ENCODE assay signal across 13 cellular contexts in the genomic region with DNA sequence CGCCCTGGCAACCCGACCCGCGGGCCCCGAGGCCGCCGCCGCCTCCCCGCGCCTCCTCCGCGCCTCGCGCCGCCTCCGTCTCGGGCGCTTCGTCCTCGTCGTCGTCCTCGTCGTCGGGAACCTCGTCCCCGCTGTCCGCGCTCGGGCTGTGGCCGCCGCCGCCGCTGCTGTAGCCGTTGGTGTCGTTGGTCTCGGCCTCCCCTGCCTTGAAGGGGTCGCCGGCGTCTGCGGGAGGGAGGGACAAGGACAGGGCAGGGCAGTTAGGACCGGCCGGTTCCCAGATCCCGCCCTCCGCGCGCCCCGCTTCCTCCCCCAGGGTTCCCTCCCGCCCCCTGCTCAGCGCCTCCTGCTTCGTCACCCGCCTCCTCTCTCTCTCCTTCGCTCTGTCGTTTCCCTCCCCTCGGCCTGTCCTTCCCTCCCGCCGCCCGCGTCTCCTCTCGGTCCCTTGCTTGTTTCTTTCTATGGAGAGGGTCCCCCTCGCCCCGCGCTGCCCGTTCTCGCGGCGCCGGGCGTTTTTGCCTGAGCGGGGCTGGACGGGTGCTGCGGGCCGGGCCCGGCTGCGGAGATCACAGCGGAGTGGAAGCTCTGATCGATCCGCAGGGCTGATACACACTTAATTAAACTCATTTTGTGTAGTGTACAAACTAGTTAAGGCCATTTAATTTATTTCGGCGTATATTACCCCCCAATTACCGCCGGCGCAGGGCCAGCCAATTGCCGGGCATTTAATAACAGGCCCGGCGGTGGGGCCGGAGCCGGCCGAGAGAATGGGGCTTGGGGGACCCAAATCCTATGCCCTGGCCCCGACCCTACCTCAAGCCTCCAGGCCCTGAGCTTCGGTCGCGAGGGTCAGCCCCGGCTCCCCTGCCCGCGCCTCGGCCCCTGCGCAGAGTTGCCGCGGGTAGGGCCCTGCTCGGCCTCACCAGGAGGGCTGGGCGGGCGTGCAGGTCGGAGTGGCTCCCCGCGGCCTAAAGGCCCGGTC. TPM values are rescaled to one million over a fixed set of nuclear protein-coding genes. Genes with fewer than 3 reads are reported as not detected.
A peak's percentile ranks its signal among the peaks of the same experiment; 100 is the strongest.
DNase-seq lines count a peak whose midpoint lies in the region; ATAC-seq, FAIRE-seq and TF ChIP-seq lines count a peak whose summit lies in the region.
"Had no signal": no experiment of that assay in that cellular context is flagged by ENCODE, and none has a peak within 500 bp of the region (broad histone marks: within the 10 kb centered on the region; RNA-seq: fewer than 3 reads in every experiment).

No MANE protein-coding gene starts in this region.

- H3K4me1 Mint-ChIP-seq in MCF 10A (ENCODE audit: insufficient read depth, unreplicated experiment): no peaks in the 10 kb centered on the region
- peaks cover 6% of the 10 kb centered on the region for H3K4me1 Mint-ChIP-seq in activated B cell treated with CpG ODN at 0.5 μM for 24 hours

- ATAC-seq in activated B cell treated with CpG ODN at 0.5 μM for 24 hours (ENCODE audit: low read depth): no peak

- H3K27me3 Mint-ChIP-seq in MCF 10A (ENCODE audit: insufficient read depth, unreplicated experiment) (peaks cover 9% of the 10 kb centered on the region), activated B cell treated with CpG ODN at 0.5 μM for 24 hours (peaks cover 35% of the 10 kb centered on the region)

- H3K4me3 ChIP-seq in breast epithelium: peak overlapping the region in 2 of 3 donors; percentile 17 to 52
- peak overlapping the region; percentile 22 for H3K4me3 ChIP-seq in suprapubic skin

- POLR2A ChIA-PET in MCF 10A (lab: Yijun Ruan, JAX) (no interaction called here), activated B cell treated with CpG ODN at 0.5 μM for 24 hours (lab: Charles Lee) (no interaction called here)

- TF ChIP-seq EP300 in suprapubic skin (IDR thresholded peaks at IDR 0.05): no peak

- H3K4me3 Mint-ChIP-seq in MCF 10A (ENCODE audit: unreplicated experiment): no peak overlapping the region
- H3K4me3 Mint-ChIP-seq in activated B cell treated with CpG ODN at 0.5 μM for 24 hours: peak overlapping the region; percentile 11

- peaks cover 0 to 2% of the 10 kb centered on the region in 2 donors for H3K9me3 ChIP-seq in breast epithelium
- no peaks in the 10 kb centered on the region for H3K9me3 ChIP-seq in suprapubic skin

- H3K4me1 ChIP-seq in breast epithelium (no peaks in the 10 kb centered on the region), suprapubic skin (peaks cover 50% of the 10 kb centered on the region)

- BruUV-seq in MCF 10A (replicated peaks; lab: Mats Ljungman, UMichigan): no TSS peak

- H3K27me3 ChIP-seq in breast epithelium: peaks cover 0 to 99% of the 10 kb centered on the region in 2 donors
- peaks cover 97% of the 10 kb centered on the region for H3K27me3 ChIP-seq in suprapubic skin

- H3K27ac Mint-ChIP-seq in MCF 10A (ENCODE audit: low read depth, unreplicated experiment) (no peak overlapping the region), activated B cell treated with CpG ODN at 0.5 μM for 24 hours (no peak overlapping the region)

- CTCF ChIA-PET in MCF 10A (lab: Yijun Ruan, JAX): interaction anchor here (0.7 kb wide), 2 partner anchors 161 to 261 kb away, joined by 3 read pairs; no protein-coding TSS in a partner anchor
- CTCF ChIA-PET in activated B cell treated with CpG ODN at 0.5 μM for 24 hours (lab: Charles Lee): no interaction called here

- H3K36me3 ChIP-seq in breast epithelium (no peaks in the 10 kb centered on the region), suprapubic skin (no peaks in the 10 kb centered on the region)

- TF ChIP-seq POLR2A in breast epithelium (IDR thresholded peaks at IDR 0.05) (no peak), suprapubic skin (IDR thresholded peaks at IDR 0.05) (no peak)

- DNase-seq in breast epithelium (ENCODE audit: low spot score in 2 of 2): peak in 1 of 2 donors; percentile 48
- no peak for DNase-seq in MCF 10A (ENCODE audit: unreplicated experiment)
- DNase-seq in activated B cell treated with CpG ODN at 0.5 μM for 24 hours: no peak
- DNase-seq in iPS-NIHi11 (ENCODE audit: low spot score): peak; percentile 66
- peak in 1 of 2 donors; percentile 49 for DNase-seq in suprapubic skin (ENCODE audit: low spot score in 2 of 2)
- no peak for DNase-seq in kidney tubule cell (ENCODE audit: low spot score)
- no peak for DNase-seq in NCI-H1436 treated with DMSO at 0.1 percent for 48 hours (lab: John Stamatoyannopoulos, UW)
- DNase-seq in urothelium cell line (ENCODE audit: low spot score): no peak
- DNase-seq: C1 segment of cervical spinal cord, NCI-H1694 treated with DMSO at 0.1 percent for 48 hours had no signal

- WGBS in suprapubic skin: 8% methylated on average over 40 of the region's 107 CpGs

- H3K27ac ChIP-seq in breast epithelium (no peak overlapping the region), suprapubic skin (no peak overlapping the region)
- H3K27ac ChIP-seq: epithelial cell of prostate, skin epidermis had no signal

- intact Hi-C loops in breast epithelium (cut with DNase I; ENCODE audit: low total_unique reads): no loop called here
- intact Hi-C loops in MCF 10A (cut with micrococcal nuclease): no loop called here
- intact Hi-C loops in activated B cell treated with CpG ODN at 0.5 μM for 24 hours (cut with micrococcal nuclease): no loop called here

- FAIRE-seq in urothelium cell line (lab: Jason Lieb, UNC): no peak
- FAIRE-seq: bronchial epithelial cell had no signal

- no peaks in the 10 kb centered on the region for H3K9me3 Mint-ChIP-seq in MCF 10A (ENCODE audit: unreplicated experiment)
- H3K9me3 Mint-ChIP-seq in activated B cell treated with CpG ODN at 0.5 μM for 24 hours: no peaks in the 10 kb centered on the region

- H3K36me3 Mint-ChIP-seq in MCF 10A (ENCODE audit: insufficient read depth, unreplicated experiment) (peaks cover 4% of the 10 kb centered on the region), activated B cell treated with CpG ODN at 0.5 μM for 24 hours (ENCODE audit: low read depth) (no peaks in the 10 kb centered on the region)

- TF ChIP-seq CTCF in breast epithelium (IDR thresholded peaks at IDR 0.05) (no peak), MCF 10A (IDR thresholded peaks at IDR 0.05; ENCODE audit: unreplicated experiment) (no peak), activated B cell treated with CpG ODN at 0.5 μM for 24 hours (IDR thresholded peaks at IDR 0.05) (no peak), suprapubic skin (IDR thresholded peaks at IDR 0.05) (no peak)

RNA-seq across cellular contexts. Expression of a gene that starts 2.4 kb away (rescaled TPM):
- total RNA-seq in breast epithelium (not detected), MCF 10A (2022) (not detected in 2 replicates), activated B cell treated with CpG ODN at 0.5 μM for 24 hours (not detected in 2 replicates), suprapubic skin (not detected)
- total RNA-seq: bronchial epithelial cell had no signal

RNA-seq across cellular contexts. Expression of a gene that starts 56.9 kb away (rescaled TPM):
- 10 to 100 TPM; 13.9 to 22.9 (median 14.3) TPM for total RNA-seq in breast epithelium
- total RNA-seq in MCF 10A (2022): 41.1 and 43.6 TPM in 2 replicates
- 31.7 and 35.2 TPM in 2 replicates for total RNA-seq in activated B cell treated with CpG ODN at 0.5 μM for 24 hours
- total RNA-seq in suprapubic skin: 100 to 1,000 TPM in 1 of 4 donors, 10 to 100 TPM in 3; 16.2 to 107 (median 24.9) TPM
